ENCODE assay signal across 23 cellular contexts in genomic region chr14:41303506-41303905, GRCh38.
"Had no signal": no experiment of that assay in that cellular context is flagged by ENCODE, and none has a peak within 500 bp of the region (broad histone marks: within the 10 kb centered on the region; RNA-seq: fewer than 3 reads in every experiment).

No MANE protein-coding gene starts in this region.

- H3K27me3 ChIP-seq: SJCRH30 had no signal

- DNase-seq: activated CD4-positive, alpha-beta T cell treated with anti-CD3 and anti-CD28 coated beads for 36 hours; activated CD4-positive, alpha-beta T cell treated with anti-CD3 and anti-CD28 coated beads, Interleukin-2, amount 10 ng/mL, durations not matched to agents 7 days and 5 days; activated CD4-positive, alpha-beta T cell treated with anti-CD3 and anti-CD28 coated beads, Interleukin-2, amount 50 U/mL, for 48 hours; activated CD8-positive, alpha-beta memory T cell treated with anti-CD3 and anti-CD28 coated beads, Interleukin-2, amount 50 U/mL, for 4 hours; activated effector memory CD4-positive, alpha-beta T cell treated with Interleukin-2 at 50 U/mL for 16 hours; activated naive CD4-positive, alpha-beta T cell treated with anti-CD3 and anti-CD28 coated beads, Interleukin-2, amount 10 ng/mL, durations not matched to agents 7 days and 5 days; activated naive CD8-positive, alpha-beta T cell treated with anti-CD3 and anti-CD28 coated beads, Interleukin-2, amount 50 U/mL, for 24 hours; activated T-cell treated with anti-CD3 and anti-CD28 coated beads for 4 hours; activated T-cell treated with anti-CD3 and anti-CD28 coated beads, Interleukin-2, amount 50 U/mL, for 48 hours; anterior cingulate cortex; central memory CD4-positive, alpha-beta T cell; NCI-H2081 treated with DMSO at 0.1 percent for 48 hours; NCI-H510A; NCI-H526; SHP77; SJCRH30 had no signal

- H3K4me3 ChIP-seq: K562, SJCRH30, SK-N-MC had no signal

- FAIRE-seq: bronchial epithelial cell, K562, TTC549 had no signal

- H3K27ac ChIP-seq: SJCRH30, SK-N-MC had no signal

- H3K36me3 ChIP-seq: SJCRH30 had no signal

- ATAC-seq: activated CD4-positive, alpha-beta T cell treated with anti-CD3 and anti-CD28 coated beads for 36 hours; activated CD4-positive, CD25-positive, alpha-beta regulatory T cell treated with anti-CD3 and anti-CD28 coated beads, Interleukin-2, amount 50 U/mL, for 24 hours; activated naive CD8-positive, alpha-beta T cell treated with anti-CD3 and anti-CD28 coated beads, Interleukin-2, amount 50 U/mL, for 24 hours; K562; Panc1; WTC11 had no signal

- H3K4me1 ChIP-seq: SJCRH30 had no signal

- H3K9me3 ChIP-seq: SJCRH30 had no signal
